30 cellular contexts compared by ENCODE assay signal in genomic region chr2:88024509-88024908, GRCh38. TPM values are rescaled to one million over a fixed set of nuclear protein-coding genes. Genes with fewer than 3 reads are reported as not detected.
A peak's percentile ranks its signal among the peaks of the same experiment; 100 is the strongest.
DNase-seq lines count a peak whose midpoint lies in the region; ATAC-seq lines count a peak whose summit lies in the region.
"Had no signal": no experiment of that assay in that cellular context is flagged by ENCODE, and none has a peak within 500 bp of the region (broad histone marks: within the 10 kb centered on the region; RNA-seq: fewer than 3 reads in every experiment).

No MANE protein-coding gene starts in this region.

- CTCF ChIA-PET in activated CD4-positive, alpha-beta T cell treated with anti-CD3 and anti-CD28 coated beads for 36 hours (lab: Charles Lee): no interaction called here

- intact Hi-C loops in activated CD4-positive, alpha-beta T cell treated with anti-CD3 and anti-CD28 coated beads, Interleukin-2, amount 10 ng/mL, durations not matched to agents 24 days and 14 days (cut with micrococcal nuclease): no loop called here
- intact Hi-C loops in activated CD4-positive, alpha-beta T cell treated with anti-CD3 and anti-CD28 coated beads for 36 hours (cut with DNase I, micrococcal nuclease): no loop called here

- H3K27me3 Mint-ChIP-seq in activated CD4-positive, alpha-beta T cell treated with anti-CD3 and anti-CD28 coated beads, Interleukin-2, amount 10 ng/mL, durations not matched to agents 24 days and 14 days: no peaks in the 10 kb centered on the region
- H3K27me3 Mint-ChIP-seq in activated CD4-positive, alpha-beta T cell treated with anti-CD3 and anti-CD28 coated beads for 36 hours: no peaks in the 10 kb centered on the region
- H3K27me3 Mint-ChIP-seq in stimulated activated memory B cell treated with anti-CD40 and anti-IgM and Interleukin-4, amounts not matched to agents 10 μg/mL and 1 μg/mL and 100 μg/mL, for 72 hours: no peaks in the 10 kb centered on the region
- H3K27me3 Mint-ChIP-seq: activated CD4-positive, alpha-beta T cell treated with anti-CD3 and anti-CD28 coated beads, Interleukin-2, amount 10 ng/mL, durations not matched to agents 7 days and 5 days; activated naive CD8-positive, alpha-beta T cell; stimulated activated naive B cell treated with anti-CD40 and anti-IgM and Interleukin-4, amounts not matched to agents 10 μg/mL and 1 μg/mL and 100 μg/mL, for 72 hours had no signal

- POLR2A ChIA-PET in activated CD4-positive, alpha-beta T cell treated with anti-CD3 and anti-CD28 coated beads for 36 hours (lab: Charles Lee): no interaction called here

- peaks cover 34% of the 10 kb centered on the region for H3K36me3 Mint-ChIP-seq in activated CD4-positive, alpha-beta T cell treated with anti-CD3 and anti-CD28 coated beads, Interleukin-2, amount 10 ng/mL, durations not matched to agents 24 days and 14 days (ENCODE audit: low read depth)
- peaks cover 24% of the 10 kb centered on the region for H3K36me3 Mint-ChIP-seq in activated CD4-positive, alpha-beta T cell treated with anti-CD3 and anti-CD28 coated beads for 36 hours (ENCODE audit: low read depth)
- H3K36me3 Mint-ChIP-seq in stimulated activated memory B cell treated with anti-CD40 and anti-IgM and Interleukin-4, amounts not matched to agents 10 μg/mL and 1 μg/mL and 100 μg/mL, for 72 hours: peaks cover 22% of the 10 kb centered on the region

- no peaks in the 10 kb centered on the region for H3K9me3 Mint-ChIP-seq in activated CD4-positive, alpha-beta T cell treated with anti-CD3 and anti-CD28 coated beads, Interleukin-2, amount 10 ng/mL, durations not matched to agents 24 days and 14 days
- no peaks in the 10 kb centered on the region for H3K9me3 Mint-ChIP-seq in activated CD4-positive, alpha-beta T cell treated with anti-CD3 and anti-CD28 coated beads for 36 hours (ENCODE audit: low read depth)
- no peaks in the 10 kb centered on the region for H3K9me3 Mint-ChIP-seq in stimulated activated memory B cell treated with anti-CD40 and anti-IgM and Interleukin-4, amounts not matched to agents 10 μg/mL and 1 μg/mL and 100 μg/mL, for 72 hours
- H3K9me3 Mint-ChIP-seq: activated CD4-positive, alpha-beta T cell treated with anti-CD3 and anti-CD28 coated beads, Interleukin-2, amount 10 ng/mL, durations not matched to agents 7 days and 5 days; immature natural killer cell; neural crest cell; stimulated activated naive B cell treated with anti-CD40 and anti-IgM and Interleukin-4, amounts not matched to agents 10 μg/mL and 1 μg/mL and 100 μg/mL, for 72 hours had no signal

- H3K4me3 Mint-ChIP-seq in activated CD4-positive, alpha-beta T cell treated with anti-CD3 and anti-CD28 coated beads, Interleukin-2, amount 10 ng/mL, durations not matched to agents 24 days and 14 days: no peak overlapping the region
- H3K4me3 Mint-ChIP-seq in activated CD4-positive, alpha-beta T cell treated with anti-CD3 and anti-CD28 coated beads for 36 hours: no peak overlapping the region
- H3K4me3 Mint-ChIP-seq in stimulated activated memory B cell treated with anti-CD40 and anti-IgM and Interleukin-4, amounts not matched to agents 10 μg/mL and 1 μg/mL and 100 μg/mL, for 72 hours: no peak overlapping the region
- H3K4me3 Mint-ChIP-seq: activated CD4-positive, alpha-beta T cell treated with anti-CD3 and anti-CD28 coated beads, Interleukin-2, amount 10 ng/mL, durations not matched to agents 7 days and 5 days; activated naive CD8-positive, alpha-beta T cell; immature natural killer cell; neural crest cell had no signal

- ATAC-seq in activated CD4-positive, alpha-beta T cell treated with anti-CD3 and anti-CD28 coated beads for 36 hours: no peak
- ATAC-seq in GM21447 (IDR thresholded peaks at IDR 0.05; ENCODE audit: unreplicated experiment) (no peak), HG02938 (IDR thresholded peaks at IDR 0.05; ENCODE audit: unreplicated experiment) (no peak)
- ATAC-seq in stimulated activated memory B cell treated with anti-CD40 and anti-IgM and Interleukin-4, amounts not matched to agents 10 μg/mL and 1 μg/mL and 100 μg/mL, for 72 hours: no peak
- ATAC-seq: left lobe of liver; stimulated activated naive B cell treated with anti-CD40 and anti-IgM and Interleukin-4, amounts not matched to agents 10 μg/mL and 1 μg/mL and 100 μg/mL, for 72 hours; upper lobe of right lung had no signal

- H3K4me1 Mint-ChIP-seq in activated CD4-positive, alpha-beta T cell treated with anti-CD3 and anti-CD28 coated beads, Interleukin-2, amount 10 ng/mL, durations not matched to agents 24 days and 14 days: peaks cover 18% of the 10 kb centered on the region
- H3K4me1 Mint-ChIP-seq in activated CD4-positive, alpha-beta T cell treated with anti-CD3 and anti-CD28 coated beads for 36 hours: peaks cover 5% of the 10 kb centered on the region
- H3K4me1 Mint-ChIP-seq in stimulated activated memory B cell treated with anti-CD40 and anti-IgM and Interleukin-4, amounts not matched to agents 10 μg/mL and 1 μg/mL and 100 μg/mL, for 72 hours: peaks cover 22% of the 10 kb centered on the region

- peak; percentile 40 for DNase-seq in activated CD4-positive, alpha-beta T cell treated with anti-CD3 and anti-CD28 coated beads, Interleukin-2, amount 10 ng/mL, durations not matched to agents 24 days and 14 days
- no peak for DNase-seq in activated CD4-positive, alpha-beta T cell treated with anti-CD3 and anti-CD28 coated beads for 36 hours
- DNase-seq in ecto neural progenitor cell (ENCODE audit: low spot score) (peak; percentile 69), iPS-NIHi11 (ENCODE audit: low spot score) (peak; percentile 55), pons (ENCODE audit: low spot score) (no peak)
- DNase-seq: 8988T; activated CD4-positive, alpha-beta T cell treated with anti-CD3 and anti-CD28 coated beads, Interleukin-2, amount 10 ng/mL, durations not matched to agents 7 days and 5 days; activated effector memory CD4-positive, alpha-beta T cell treated with Interleukin-2 at 50 U/mL for 16 hours; anterior cingulate cortex; C1 segment of cervical spinal cord; Caco-2; DMS53; effector CD8-positive, alpha-beta T cell; erythroblast; immature natural killer cell; NCI-H1417 treated with DMSO at 0.1 percent for 48 hours; NCI-H2081 treated with DMSO at 0.1 percent for 48 hours; NCI-H446; RPMI8226; SJCRH30; stimulated activated naive B cell treated with anti-CD40 and anti-IgM and Interleukin-4, amounts not matched to agents 10 μg/mL and 1 μg/mL and 100 μg/mL, for 72 hours; T-helper 9 cell; upper lobe of right lung had no signal

- H3K27ac Mint-ChIP-seq in activated CD4-positive, alpha-beta T cell treated with anti-CD3 and anti-CD28 coated beads, Interleukin-2, amount 10 ng/mL, durations not matched to agents 24 days and 14 days: no peak overlapping the region
- no peak overlapping the region for H3K27ac Mint-ChIP-seq in activated CD4-positive, alpha-beta T cell treated with anti-CD3 and anti-CD28 coated beads for 36 hours
- no peak overlapping the region for H3K27ac Mint-ChIP-seq in stimulated activated memory B cell treated with anti-CD40 and anti-IgM and Interleukin-4, amounts not matched to agents 10 μg/mL and 1 μg/mL and 100 μg/mL, for 72 hours
- H3K27ac Mint-ChIP-seq: activated CD4-positive, alpha-beta T cell treated with anti-CD3 and anti-CD28 coated beads, Interleukin-2, amount 10 ng/mL, durations not matched to agents 7 days and 5 days; activated naive CD8-positive, alpha-beta T cell; immature natural killer cell; stimulated activated naive B cell treated with anti-CD40 and anti-IgM and Interleukin-4, amounts not matched to agents 10 μg/mL and 1 μg/mL and 100 μg/mL, for 72 hours had no signal

RNA-seq across cellular contexts. Expression of gene RNU2-63P, which starts 8.2 kb away (rescaled TPM):
- 34.0 and 34.9 TPM in 2 replicates for total RNA-seq in activated CD4-positive, alpha-beta T cell treated with anti-CD3 and anti-CD28 coated beads, Interleukin-2, amount 10 ng/mL, durations not matched to agents 24 days and 14 days
- total RNA-seq in activated CD4-positive, alpha-beta T cell treated with anti-CD3 and anti-CD28 coated beads for 36 hours: 1 to 10 TPM; 1.7 to 8.5 TPM
- total RNA-seq: SJCRH30, upper lobe of right lung had no signal

RNA-seq across cellular contexts. Expression of gene KRCC1, which starts 31.1 kb away (rescaled TPM):
- 16.5 and 16.9 TPM in 2 replicates for total RNA-seq in activated CD4-positive, alpha-beta T cell treated with anti-CD3 and anti-CD28 coated beads, Interleukin-2, amount 10 ng/mL, durations not matched to agents 24 days and 14 days
- 10 to 100 TPM; 11.5 to 12.9 TPM for total RNA-seq in activated CD4-positive, alpha-beta T cell treated with anti-CD3 and anti-CD28 coated beads for 36 hours

RNA-seq across cellular contexts. Expression of gene SMYD1, which starts 43.1 kb away (rescaled TPM):
- not detected in 2 replicates for total RNA-seq in activated CD4-positive, alpha-beta T cell treated with anti-CD3 and anti-CD28 coated beads, Interleukin-2, amount 10 ng/mL, durations not matched to agents 24 days and 14 days
- not detected for total RNA-seq in activated CD4-positive, alpha-beta T cell treated with anti-CD3 and anti-CD28 coated beads for 36 hours
- total RNA-seq: activated CD4-positive, alpha-beta T cell treated with anti-CD3 and anti-CD28 coated beads, Interleukin-2, amount 10 ng/mL, durations not matched to agents 7 days and 5 days; activated CD8-positive, alpha-beta memory T cell treated with anti-CD3 and anti-CD28 coated beads for 36 hours; Caco-2; left lobe of liver; neural crest cell; upper lobe of right lung had no signal

Comparison
In these comparisons a context has a peak if more than half of its experiments do, and no peak if none do; other contexts are left out.
1. DNase-seq: peak in activated CD4-positive, alpha-beta T cell treated with anti-CD3 and anti-CD28 coated beads, Interleukin-2, amount 10 ng/mL, durations not matched to agents 24 days and 14 days (single experiment), ecto neural progenitor cell (single experiment) and iPS-NIHi11 (single experiment); none in activated CD4-positive, alpha-beta T cell treated with anti-CD3 and anti-CD28 coated beads for 36 hours (single experiment) and pons (single experiment).